ENCODE assay signal across 15 cellular contexts in genomic region chr17:56085576-56086267, GRCh38.
DNase-seq lines count a peak whose midpoint lies in the region; ATAC-seq, FAIRE-seq and TF ChIP-seq lines count a peak whose summit lies in the region.
"Had no signal": no experiment of that assay in that cellular context is flagged by ENCODE, and none has a peak within 500 bp of the region (broad histone marks: within the 10 kb centered on the region; RNA-seq: fewer than 3 reads in every experiment).

No MANE protein-coding gene starts in this region.

- H3K36me3 ChIP-seq in HepG2 (replicated peaks in 1 of 2; ENCODE audit: control insufficient read depth in 1 of 2, insufficient read depth in 2 of 2, low read length in 2 of 2) (no peaks in the 10 kb centered on the region), right lobe of liver (no peaks in the 10 kb centered on the region), MM.1S (replicated peaks; ENCODE audit: insufficient read depth, low read length) (no peaks in the 10 kb centered on the region), left lung (no peaks in the 10 kb centered on the region)

- H3K9ac ChIP-seq in HepG2 (ENCODE audit: insufficient read depth, low read depth, low read length) (no peak overlapping the region), MM.1S (ENCODE audit: low read length) (no peak overlapping the region)

- ATAC-seq in HepG2 (no peak), right lobe of liver (no peak), GM18511 (IDR thresholded peaks at IDR 0.05; ENCODE audit: unreplicated experiment) (no peak), left lung (no peak), HG03354 (IDR thresholded peaks at IDR 0.05; ENCODE audit: poor library complexity, severe bottlenecking, unreplicated experiment) (no peak)
- ATAC-seq: CD8-positive, alpha-beta T cell; HCT116 had no signal

- no peak for TF ChIP-seq POLR2A in HepG2 (IDR thresholded peaks at IDR 0.05; ENCODE audit: insufficient read depth in 1 of 2, low read depth in 2 of 2, low read length in 2 of 2)
- no peak for TF ChIP-seq POLR2A in right lobe of liver (IDR thresholded peaks at IDR 0.05)

- no TSS peak for BruUV-seq in HepG2 (replicated peaks; lab: Mats Ljungman, UMichigan)

- no peaks in the 10 kb centered on the region for H3F3A ChIP-seq in MM.1S (ENCODE audit: insufficient read depth, low read length)

- no peak for TF ChIP-seq RAD21 in HepG2 (CRISPR knock-in tag; IDR thresholded peaks at IDR 0.05)

- no peak for TF ChIP-seq EP300 in HepG2 (IDR thresholded peaks at IDR 0.05; ENCODE audit: low read depth in 2 of 2, low read length in 2 of 2)
- no peak for TF ChIP-seq EP300 in HepG2 (CRISPR knock-in tag; IDR thresholded peaks at IDR 0.05; ENCODE audit: borderline replicate concordance)

- H3K79me2 ChIP-seq in HepG2 (ENCODE audit: insufficient read depth, low read length) (no peaks in the 10 kb centered on the region), MM.1S (ENCODE audit: low read length) (no peaks in the 10 kb centered on the region)

- 44% methylated on average over 3 of the region's 3 CpGs for WGBS in HepG2 (ENCODE audit: low lambda C conversion rate)
- 86% methylated on average over 3 of the region's 3 CpGs for WGBS in right lobe of liver (ENCODE audit: insufficient coverage, low coverage, low lambda C conversion rate, missing lambda C conversion rate)

- FAIRE-seq in HepG2 (lab: Jason Lieb, UNC), result no peak
- FAIRE-seq: GM18507 had no signal

- H3K27ac ChIP-seq in HepG2 (ENCODE audit: extremely low read length, insufficient read depth, low read length) (no peak overlapping the region), right lobe of liver (no peak overlapping the region), MM.1S (ENCODE audit: low read length) (no peak overlapping the region), left lung (no peak overlapping the region)

- in situ Hi-C loops in HepG2 (cut with HindIII; ENCODE audit: extremely low pct_ligation_motif_present, low pct_unique_long_range_greater_than_20kb), result no loop called here

- POLR2A ChIA-PET in HepG2 (lab: Yijun Ruan, JAX), result no interaction called here

- DNase-seq in HepG2 (ENCODE audit: low spot score) (no peak), right lobe of liver (no peak), MM.1S (peak; percentile 10), astrocyte of the hippocampus (ENCODE audit: low read depth, low spot score) (peak; percentile 25), left lung (no peak)
- DNase-seq: CD8-positive, alpha-beta T cell; KBM-7; NCI-H1105 treated with DMSO at 0.1 percent for 48 hours; NCI-H187; NCI-H510A; SHP77 treated with DMSO at 0.1 percent for 48 hours had no signal

- TF ChIP-seq CTCF in HepG2 (CRISPR knock-in tag; IDR thresholded peaks at IDR 0.05), result no peak
- TF ChIP-seq CTCF in right lobe of liver (IDR thresholded peaks at IDR 0.05), result no peak
- no peak for TF ChIP-seq CTCF in MM.1S (IDR thresholded peaks at IDR 0.05; ENCODE audit: low read length)
- TF ChIP-seq CTCF in left lung (IDR thresholded peaks at IDR 0.05), result no peak

- no peaks in the 10 kb centered on the region for H3K9me2 ChIP-seq in MM.1S (replicated peaks; ENCODE audit: insufficient read depth, low read length)

- no peaks in the 10 kb centered on the region for H4K20me1 ChIP-seq in HepG2 (ENCODE audit: insufficient read depth, low read length)
- H4K20me1 ChIP-seq in MM.1S (ENCODE audit: insufficient read depth, low read length), result no peaks in the 10 kb centered on the region

- H3K4me3 ChIP-seq in HepG2 (replicated peaks in 1 of 3; ENCODE audit: insufficient read depth in 1 of 3, low read depth in 2 of 3, low read length in 3 of 3) (no peak overlapping the region), right lobe of liver (no peak overlapping the region), MM.1S (ENCODE audit: low read length) (no peak overlapping the region), left lung (no peak overlapping the region)

- H3K27me3 ChIP-seq in HepG2 (ENCODE audit: control insufficient read depth in 1 of 2, insufficient read depth in 2 of 2, low read length in 2 of 2), result no peaks in the 10 kb centered on the region; a peak in 1 of 5 replicates
- H3K27me3 ChIP-seq in right lobe of liver, result no peaks in the 10 kb centered on the region
- H3K27me3 ChIP-seq in MM.1S (replicated peaks; ENCODE audit: insufficient read depth, low read length), result no peaks in the 10 kb centered on the region
- no peaks in the 10 kb centered on the region for H3K27me3 ChIP-seq in left lung

- H3K4me2 ChIP-seq in HepG2 (ENCODE audit: low read depth, low read length), result no peak overlapping the region
- no peak overlapping the region for H3K4me2 ChIP-seq in MM.1S (ENCODE audit: low read depth, low read length)

- intact Hi-C loops in HepG2 (cut with micrococcal nuclease; ENCODE audit: unreplicated experiment), result no loop called here
- intact Hi-C loops in right lobe of liver (cut with DNase I), result no loop called here
- intact Hi-C loops in left lung (cut with DNase I), result no loop called here

- CTCF ChIA-PET in HepG2 (lab: Yijun Ruan, JAX; ENCODE audit: low intra/inter-chr PET ratio, low total read pairs), result no interaction called here

- H3K9me3 ChIP-seq in HepG2 (ENCODE audit: low read length) (no peaks in the 10 kb centered on the region), right lobe of liver (no peaks in the 10 kb centered on the region), MM.1S (replicated peaks; ENCODE audit: insufficient read depth, low read length) (no peaks in the 10 kb centered on the region), left lung (no peaks in the 10 kb centered on the region)

- H3K4me1 ChIP-seq in HepG2 (ENCODE audit: insufficient read depth, low read length) (no peaks in the 10 kb centered on the region), right lobe of liver (no peaks in the 10 kb centered on the region), MM.1S (ENCODE audit: low read length) (no peaks in the 10 kb centered on the region), left lung (no peaks in the 10 kb centered on the region)

- no peak overlapping the region for H2AFZ ChIP-seq in HepG2 (ENCODE audit: low read length)
- H2AFZ ChIP-seq in MM.1S (ENCODE audit: low read length), result no peak overlapping the region

TF ChIP-seq in HepG2, 621 proteins besides CTCF, POLR2A, EP300 and RAD21:
- no peak for TF ChIP-seq PTBP1 (IDR thresholded peaks at IDR 0.05; ENCODE audit: low read depth, low read length, poor library complexity, severe bottlenecking)
- no peak for TF ChIP-seq MAZ (IDR thresholded peaks at IDR 0.05; ENCODE audit: borderline replicate concordance, low read depth, low read length)
- TF ChIP-seq MAZ (CRISPR knock-in tag; IDR thresholded peaks at IDR 0.05; ENCODE audit: low read depth), result no peak
- TF ChIP-seq DZIP1 (CRISPR knock-in tag; IDR thresholded peaks at IDR 0.05), result no peak
- TF ChIP-seq SAP130 (CRISPR knock-in tag; IDR thresholded peaks at IDR 0.05; ENCODE audit: low read depth), result no peak
- peak; percentile 92 for TF ChIP-seq ATF7 (IDR thresholded peaks at IDR 0.05)
- TF ChIP-seq ATF7 (CRISPR knock-in tag; IDR thresholded peaks at IDR 0.05), result no peak
TF ChIP-seq in HepG2: peak in this region for 1.

Comparison
In these comparisons a context has a peak if more than half of its experiments do, and no peak if none do; other contexts are left out.
1. DNase-seq: peak in MM.1S (single experiment) and astrocyte of the hippocampus (single experiment); none in HepG2 (single experiment), right lobe of liver (0 of 3) and left lung (0 of 2).